ENCODE assay signal across 17 cellular contexts in genomic region chr16:85382717-85383118, GRCh38.
"Had no signal": no experiment of that assay in that cellular context is flagged by ENCODE, and none has a peak within 500 bp of the region (broad histone marks: within the 10 kb centered on the region; RNA-seq: fewer than 3 reads in every experiment).

No MANE protein-coding gene starts in this region.

- H3K9me3 Mint-ChIP-seq: naive thymus-derived CD8-positive, alpha-beta T cell had no signal

- ATAC-seq: activated CD8-positive, alpha-beta T cell treated with anti-CD3 and anti-CD28 coated beads, Interleukin-2, amount 10 ng/mL, durations not matched to agents 7 days and 5 days; activated naive CD4-positive, alpha-beta T cell treated with anti-CD3 and anti-CD28 coated beads, Interleukin-2, amount 50 U/mL, for 72 hours; activated T-cell treated with anti-CD3 and anti-CD28 coated beads, Interleukin-2, amount 50 U/mL, for 72 hours; heart left ventricle; naive thymus-derived CD8-positive, alpha-beta T cell had no signal

- DNase-seq: activated CD4-positive, alpha-beta T cell treated with anti-CD3 and anti-CD28 coated beads, Interleukin-2, amount 10 ng/mL, durations not matched to agents 24 days and 14 days; activated CD4-positive, CD25-positive, alpha-beta regulatory T cell; activated CD8-positive, alpha-beta memory T cell treated with anti-CD3 and anti-CD28 coated beads, Interleukin-2, amount 50 U/mL, for 4 hours; activated CD8-positive, alpha-beta T cell treated with anti-CD3 and anti-CD28 coated beads, Interleukin-2, amount 10 ng/mL, durations not matched to agents 7 days and 5 days; activated gamma-delta T cell; activated T-cell treated with anti-CD3 and anti-CD28 coated beads, Interleukin-2, amount 50 U/mL, for 72 hours; effector CD8-positive, alpha-beta T cell; foreskin melanocyte; naive thymus-derived CD8-positive, alpha-beta T cell; nucleus accumbens; stimulated activated CD4-positive, alpha-beta T cell treated with anti-CD3 and anti-CD28 coated beads, Interleukin-4, amount 100 ng/mL, for 24 hours; stimulated activated naive CD4-positive, alpha-beta T cell had no signal

- H3K36me3 Mint-ChIP-seq: activated naive CD4-positive, alpha-beta T cell treated with anti-CD3 and anti-CD28 coated beads, Interleukin-2, amount 50 U/mL, for 72 hours; naive thymus-derived CD8-positive, alpha-beta T cell had no signal

- H3K27me3 ChIP-seq: heart left ventricle, tibial nerve had no signal

- H3K4me1 Mint-ChIP-seq: activated CD4-positive, alpha-beta T cell treated with anti-CD3 and anti-CD28 coated beads, Interleukin-2, amount 10 ng/mL, durations not matched to agents 24 days and 14 days; naive thymus-derived CD8-positive, alpha-beta T cell had no signal

- H3K36me3 ChIP-seq: heart left ventricle, tibial nerve had no signal

- H3K27ac Mint-ChIP-seq: activated CD4-positive, alpha-beta T cell treated with anti-CD3 and anti-CD28 coated beads, Interleukin-2, amount 10 ng/mL, durations not matched to agents 24 days and 14 days; activated naive CD4-positive, alpha-beta T cell treated with anti-CD3 and anti-CD28 coated beads, Interleukin-2, amount 50 U/mL, for 72 hours; activated T-cell treated with anti-CD3 and anti-CD28 coated beads, Interleukin-2, amount 50 U/mL, for 72 hours; T-helper 2 cell treated with Interferon-gamma antibody and Interleukin-4, amounts not matched to agents 5 μg/mL and 100 μg/mL, for 36 hours had no signal

- H3K9me3 ChIP-seq: heart left ventricle, tibial nerve had no signal

- H3K4me3 ChIP-seq: heart left ventricle, skin epidermis, tibial nerve had no signal

- H3K4me3 Mint-ChIP-seq: activated CD4-positive, alpha-beta T cell treated with anti-CD3 and anti-CD28 coated beads, Interleukin-2, amount 10 ng/mL, durations not matched to agents 24 days and 14 days; activated CD8-positive, alpha-beta T cell treated with anti-CD3 and anti-CD28 coated beads, Interleukin-2, amount 10 ng/mL, durations not matched to agents 7 days and 5 days; activated T-cell treated with anti-CD3 and anti-CD28 coated beads, Interleukin-2, amount 50 U/mL, for 72 hours; naive thymus-derived CD8-positive, alpha-beta T cell; T-helper 2 cell treated with Interferon-gamma antibody and Interleukin-4, amounts not matched to agents 5 μg/mL and 100 μg/mL, for 36 hours had no signal
